In the genomic region with DNA sequence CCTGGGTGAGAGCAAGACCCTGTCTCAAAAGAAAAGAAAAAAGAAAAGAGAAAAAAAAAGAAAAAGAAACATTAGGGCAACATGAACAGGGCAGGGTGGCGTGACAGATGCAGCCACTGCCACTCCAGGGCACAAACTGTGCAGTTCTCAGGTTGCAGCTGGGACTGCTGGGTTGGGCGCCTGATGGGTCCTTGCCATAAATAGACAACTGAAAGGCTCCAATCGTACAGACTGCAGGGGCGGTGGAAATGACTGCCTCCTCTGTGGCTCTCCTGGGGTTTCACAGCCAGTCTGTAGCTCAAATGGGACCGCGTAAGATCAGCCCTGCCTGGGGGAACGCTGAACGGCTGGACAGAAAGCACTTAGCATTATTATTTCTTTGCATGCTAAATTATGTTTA, we compare ENCODE assay signal across 20 cellular contexts.
DNase-seq lines count a peak whose midpoint lies in the region; ATAC-seq and TF ChIP-seq lines count a peak whose summit lies in the region.
"Had no signal": no experiment of that assay in that cellular context is flagged by ENCODE, and none has a peak within 500 bp of the region (broad histone marks: within the 10 kb centered on the region; RNA-seq: fewer than 3 reads in every experiment).

No MANE protein-coding gene starts in this region.

- no peak for TF ChIP-seq CTCF in brain microvascular endothelial cell (IDR thresholded peaks at IDR 0.05; ENCODE audit: low read depth, low read length, missing control alignments)

- peak; percentile 36 for DNase-seq in NCI-H345 (lab: John Stamatoyannopoulos, UW)
- DNase-seq in NCI-H345 treated with DMSO at 0.1 percent for 48 hours (lab: John Stamatoyannopoulos, UW; ENCODE audit: unreplicated experiment) = no peak
- DNase-seq in NCI-H2107 (lab: John Stamatoyannopoulos, UW) = peak; percentile 55
- DNase-seq in brain microvascular endothelial cell = no peak
- no peak for DNase-seq in KG1 (lab: John Stamatoyannopoulos, UW)
- no peak for DNase-seq in NCI-H2196 (lab: John Stamatoyannopoulos, UW; ENCODE audit: unreplicated experiment)
- DNase-seq: CD4-positive, CD25-positive, alpha-beta regulatory T cell; DND-41; GDM1; GOT3; MG63; NCI-H1105 treated with DMSO at 0.1 percent for 48 hours; NCI-H2227 treated with DMSO at 0.1 percent for 48 hours; NCI-H82; Right ventricle myocardium superior had no signal

- in situ Hi-C loops in brain microvascular endothelial cell (cut with HindIII; ENCODE audit: low pct_ligation_motif_present, low sequenced_read_pairs) = no loop called here

- peak overlapping the region; percentile 19 for H3K27ac ChIP-seq in brain microvascular endothelial cell

- no peaks in the 10 kb centered on the region for H3K36me3 ChIP-seq in brain microvascular endothelial cell (replicated peaks)
- H3K36me3 ChIP-seq: MG63 had no signal

- no peak overlapping the region for H3K4me3 ChIP-seq in brain microvascular endothelial cell (ENCODE audit: low read depth, low read length)
- H3K4me3 ChIP-seq: MG63 had no signal

- no peak for ATAC-seq in GM21717 (IDR thresholded peaks at IDR 0.05; ENCODE audit: unreplicated experiment)
- no peak for ATAC-seq in HG02763 (IDR thresholded peaks at IDR 0.05; ENCODE audit: unreplicated experiment)
- ATAC-seq: HepG2, Panc1, SK-N-SH treated with all-trans-retinoic acid at 6 μM for 48 hours had no signal

- no peaks in the 10 kb centered on the region for H3K27me3 ChIP-seq in brain microvascular endothelial cell (replicated peaks)
- H3K27me3 ChIP-seq: MG63 had no signal

Comparison
In these comparisons a context has a peak if more than half of its experiments do, and no peak if none do; other contexts are left out.
1. DNase-seq: peak in NCI-H345 (single experiment) and NCI-H2107 (single experiment); none in NCI-H345 treated with DMSO at 0.1 percent for 48 hours (single experiment), brain microvascular endothelial cell (single experiment), KG1 (single experiment) and NCI-H2196 (single experiment).